ENCODE assay signal across 18 cellular contexts in the genomic region with DNA sequence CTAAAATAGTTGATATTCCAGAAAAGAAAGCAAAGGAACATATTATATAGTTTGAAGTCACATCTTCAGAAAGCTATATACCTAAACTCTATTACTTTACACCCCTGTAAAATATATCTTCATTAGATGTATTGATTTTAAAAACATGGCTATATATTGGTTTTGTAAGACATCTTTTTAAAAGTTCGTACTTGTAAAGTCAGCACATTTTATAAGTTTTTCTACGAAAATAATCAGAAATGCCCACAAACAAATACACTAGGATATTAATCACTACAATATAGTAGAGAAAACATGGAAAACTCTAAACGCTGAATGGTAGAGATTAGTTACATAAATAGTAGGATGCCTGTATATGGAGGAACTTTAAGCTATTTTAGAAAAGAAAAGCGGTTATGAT. TPM values are rescaled to one million over a fixed set of nuclear protein-coding genes. Genes with fewer than 3 reads are reported as not detected.
"Had no signal": no experiment of that assay in that cellular context is flagged by ENCODE, and none has a peak within 500 bp of the region (broad histone marks: within the 10 kb centered on the region; RNA-seq: fewer than 3 reads in every experiment).

No MANE protein-coding gene starts in this region.

- H3K27me3 Mint-ChIP-seq: activated B cell treated with CpG ODN at 0.5 μM for 24 hours; activated CD4-positive, alpha-beta memory T cell treated with anti-CD3 and anti-CD28 coated beads for 36 hours; activated naive CD8-positive, alpha-beta T cell had no signal

- H3K36me3 Mint-ChIP-seq: activated CD4-positive, alpha-beta memory T cell treated with anti-CD3 and anti-CD28 coated beads for 36 hours; activated naive CD8-positive, alpha-beta T cell; natural killer cell had no signal

- H3K9me3 ChIP-seq: body of pancreas, neutrophil, tibial nerve had no signal

- ATAC-seq: body of pancreas; stimulated activated naive CD8-positive, alpha-beta T cell treated with anti-CD3 and anti-CD28 coated beads, Interleukin-15, Interleukin-2, amounts not matched to agents 100 U/mL and 50 U/mL, for 24 hours had no signal

- H3K9me3 Mint-ChIP-seq: activated B cell treated with CpG ODN at 0.5 μM for 24 hours; activated CD4-positive, alpha-beta memory T cell treated with anti-CD3 and anti-CD28 coated beads for 36 hours; central memory CD8-positive, alpha-beta T cell; natural killer cell had no signal

- H3K4me1 Mint-ChIP-seq: activated B cell treated with CpG ODN at 0.5 μM for 24 hours; central memory CD8-positive, alpha-beta T cell; natural killer cell had no signal

- H3K27ac ChIP-seq: body of pancreas, neutrophil, tibial nerve had no signal

- H3K36me3 ChIP-seq: neutrophil, tibial nerve had no signal

- DNase-seq: activated B cell treated with CpG ODN at 0.5 μM for 24 hours; activated CD4-positive, alpha-beta memory T cell treated with anti-CD3 and anti-CD28 coated beads for 36 hours; activated CD4-positive, alpha-beta T cell treated with anti-CD3 and anti-CD28 coated beads for 4 hours; activated T-cell treated with anti-CD3 and anti-CD28 coated beads for 4 hours; amniotic stem cell; body of pancreas; cortex of kidney; head of caudate nucleus; left cardiac atrium; natural killer cell; stimulated activated CD4-positive, alpha-beta T cell treated with anti-CD3 and anti-CD28 coated beads, Interleukin-2, amount 100 ng/mL, for 24 hours; stimulated activated naive CD8-positive, alpha-beta T cell treated with anti-CD3 and anti-CD28 coated beads, Interleukin-15, Interleukin-2, amounts not matched to agents 100 U/mL and 50 U/mL, for 24 hours; T-helper 1 cell; T-helper 9 cell had no signal

- H3K4me3 Mint-ChIP-seq: activated B cell treated with CpG ODN at 0.5 μM for 24 hours; activated CD4-positive, alpha-beta memory T cell treated with anti-CD3 and anti-CD28 coated beads for 36 hours; activated naive CD8-positive, alpha-beta T cell; central memory CD8-positive, alpha-beta T cell; natural killer cell had no signal

- H3K4me3 ChIP-seq: body of pancreas, tibial nerve had no signal

- H3K27me3 ChIP-seq: body of pancreas, neutrophil, tibial nerve had no signal

- H3K27ac Mint-ChIP-seq: activated B cell treated with CpG ODN at 0.5 μM for 24 hours; activated CD4-positive, alpha-beta memory T cell treated with anti-CD3 and anti-CD28 coated beads for 36 hours; activated naive CD8-positive, alpha-beta T cell; natural killer cell had no signal

RNA-seq across cellular contexts. Expression of a gene that starts 52.9 kb away (rescaled TPM):
- total RNA-seq: activated B cell treated with CpG ODN at 0.5 μM for 24 hours had no signal
